In genomic region chr5:141634720-141635119, GRCh38 we compare ENCODE assay signal across 10 cellular contexts. TPM values are rescaled to one million over a fixed set of nuclear protein-coding genes. Genes with fewer than 3 reads are reported as not detected.
A peak's percentile ranks its signal among the peaks of the same experiment; 100 is the strongest.
DNase-seq lines count a peak whose midpoint lies in the region; ATAC-seq and TF ChIP-seq lines count a peak whose summit lies in the region.
"Had no signal": no experiment of that assay in that cellular context is flagged by ENCODE, and none has a peak within 500 bp of the region (broad histone marks: within the 10 kb centered on the region; RNA-seq: fewer than 3 reads in every experiment).

No MANE protein-coding gene starts in this region.

- intact Hi-C loops in PC-3 (cut with micrococcal nuclease) = no loop called here
- intact Hi-C loops in prostate gland (cut with DNase I) = no loop called here

- TF ChIP-seq CTCF in PC-3 (conservative IDR thresholded peaks at IDR 0.05; ENCODE audit: low read depth, low read length) (no peak), smooth muscle cell (IDR thresholded peaks at IDR 0.05; ENCODE audit: borderline replicate concordance, insufficient read depth, poor library complexity, severe bottlenecking) (no peak), prostate gland (IDR thresholded peaks at IDR 0.05) (no peak)

- no peak for DNase-seq in activated naive CD4-positive, alpha-beta T cell treated with anti-CD3 and anti-CD28 coated beads, Interleukin-2, amount 10 ng/mL, durations not matched to agents 7 days and 5 days
- no peak for DNase-seq in activated naive CD4-positive, alpha-beta T cell treated with Interleukin-2 at 50 U/mL for 16 hours
- no peak for DNase-seq in PC-3
- no peak for DNase-seq in central memory CD8-positive, alpha-beta T cell (ENCODE audit: low spot score in 2 of 2)
- no peak for DNase-seq in smooth muscle cell (lab: John Stamatoyannopoulos, UW; ENCODE audit: unreplicated experiment)
- no peak for DNase-seq in SIG-M5 (lab: John Stamatoyannopoulos, UW)
- DNase-seq in prostate gland (ENCODE audit: low spot score) = no peak
- DNase-seq: psoas muscle; stimulated activated CD4-positive, alpha-beta T cell treated with anti-CD3 and anti-CD28 coated beads, Interleukin-2, amount 100 ng/mL, for 24 hours had no signal

- H3K79me2 ChIP-seq in PC-3 (ENCODE audit: low read length) (peaks cover 50% of the 10 kb centered on the region), smooth muscle cell (ENCODE audit: low read depth) (peaks cover 65% of the 10 kb centered on the region)

- H3K9ac ChIP-seq in PC-3 (ENCODE audit: low read length) (no peak overlapping the region), smooth muscle cell (ENCODE audit: low read depth) (no peak overlapping the region)

- no peak for TF ChIP-seq POLR2A in prostate gland (IDR thresholded peaks at IDR 0.05)

- H3K36me3 ChIP-seq in PC-3 (ENCODE audit: low read depth, low read length) (no peaks in the 10 kb centered on the region), smooth muscle cell (ENCODE audit: low read depth) (no peaks in the 10 kb centered on the region), prostate gland (no peaks in the 10 kb centered on the region)

- peaks cover 6% of the 10 kb centered on the region; the same call in 1 of the 2 replicates for H4K20me1 ChIP-seq in PC-3 (ENCODE audit: low read length)
- H4K20me1 ChIP-seq in smooth muscle cell (ENCODE audit: low read depth) = peaks cover 68% of the 10 kb centered on the region

- BruUV-seq in PC-3 (replicated peaks; lab: Mats Ljungman, UMichigan) = no TSS peak

- no peaks in the 10 kb centered on the region for H3K27me3 Mint-ChIP-seq in activated naive CD4-positive, alpha-beta T cell treated with anti-CD3 and anti-CD28 coated beads, Interleukin-2, amount 10 ng/mL, durations not matched to agents 7 days and 5 days
- H3K27me3 Mint-ChIP-seq in central memory CD8-positive, alpha-beta T cell = no peaks in the 10 kb centered on the region

- 89% methylated on average over 6 of the region's 6 CpGs for WGBS in smooth muscle cell (ENCODE audit: low lambda C conversion rate)
- 98% methylated on average over 6 of the region's 6 CpGs for WGBS in prostate gland

- H2AFZ ChIP-seq in PC-3 (ENCODE audit: low read length) (no peak overlapping the region), smooth muscle cell (ENCODE audit: low read depth) (no peak overlapping the region)

- H3K4me3 Mint-ChIP-seq in activated naive CD4-positive, alpha-beta T cell treated with anti-CD3 and anti-CD28 coated beads, Interleukin-2, amount 10 ng/mL, durations not matched to agents 7 days and 5 days = peak overlapping the region; percentile 94
- peak overlapping the region; percentile 84 for H3K4me3 Mint-ChIP-seq in central memory CD8-positive, alpha-beta T cell

- H3K9me3 Mint-ChIP-seq in activated naive CD4-positive, alpha-beta T cell treated with anti-CD3 and anti-CD28 coated beads, Interleukin-2, amount 10 ng/mL, durations not matched to agents 7 days and 5 days = no peaks in the 10 kb centered on the region
- H3K9me3 Mint-ChIP-seq in central memory CD8-positive, alpha-beta T cell = no peaks in the 10 kb centered on the region

- no peak overlapping the region for H3K27ac ChIP-seq in PC-3 (ENCODE audit: low read length)
- H3K27ac ChIP-seq in smooth muscle cell (ENCODE audit: low read depth) = no peak overlapping the region
- no peak overlapping the region for H3K27ac ChIP-seq in prostate gland
- H3K27ac ChIP-seq: psoas muscle had no signal

- no peaks in the 10 kb centered on the region for H3K9me3 ChIP-seq in PC-3 (ENCODE audit: low read length)
- H3K9me3 ChIP-seq in smooth muscle cell (replicated peaks; ENCODE audit: low read depth) = no peaks in the 10 kb centered on the region
- no peaks in the 10 kb centered on the region for H3K9me3 ChIP-seq in prostate gland
- H3K9me3 ChIP-seq: psoas muscle had no signal

- H3K9me2 ChIP-seq in PC-3 (replicated peaks; ENCODE audit: low read length) = no peaks in the 10 kb centered on the region

- H3K36me3 Mint-ChIP-seq in activated naive CD4-positive, alpha-beta T cell treated with anti-CD3 and anti-CD28 coated beads, Interleukin-2, amount 10 ng/mL, durations not matched to agents 7 days and 5 days = peaks cover 29% of the 10 kb centered on the region
- peaks cover 8% of the 10 kb centered on the region for H3K36me3 Mint-ChIP-seq in central memory CD8-positive, alpha-beta T cell (ENCODE audit: insufficient read depth)

- no peaks in the 10 kb centered on the region for H3F3A ChIP-seq in PC-3 (ENCODE audit: low read length, unreplicated experiment)
- no peaks in the 10 kb centered on the region for H3F3A ChIP-seq in smooth muscle cell (ENCODE audit: low read depth)

- H3K4me3 ChIP-seq in PC-3 (ENCODE audit: low read length) (peak overlapping the region; percentile 98; the same call in 1 of the 2 replicates), smooth muscle cell (no peak overlapping the region), prostate gland (no peak overlapping the region)

- H3K27ac Mint-ChIP-seq in activated naive CD4-positive, alpha-beta T cell treated with anti-CD3 and anti-CD28 coated beads, Interleukin-2, amount 10 ng/mL, durations not matched to agents 7 days and 5 days = no peak overlapping the region
- H3K27ac Mint-ChIP-seq in central memory CD8-positive, alpha-beta T cell (ENCODE audit: low read depth) = peak overlapping the region; percentile 88

- H3K27me3 ChIP-seq in PC-3 (ENCODE audit: low read length) (no peaks in the 10 kb centered on the region), smooth muscle cell (ENCODE audit: low read depth) (no peaks in the 10 kb centered on the region), prostate gland (replicated peaks; ENCODE audit: insufficient read depth) (no peaks in the 10 kb centered on the region)

- POLR2A ChIA-PET in PC-3 (lab: Charles Lee; ENCODE audit: unreplicated experiment) = no interaction called here

- no peak for ATAC-seq in PC-3
- ATAC-seq in central memory CD8-positive, alpha-beta T cell (replicated peaks; ENCODE audit: extremely low read depth, poor library complexity, severe bottlenecking) = no peak
- ATAC-seq in HG02885 (IDR thresholded peaks at IDR 0.05; ENCODE audit: poor library complexity, unreplicated experiment) = no peak
- ATAC-seq: psoas muscle had no signal

- H3K4me2 ChIP-seq in PC-3 (ENCODE audit: low read length) = peak overlapping the region; percentile 94
- peak overlapping the region; percentile 99 for H3K4me2 ChIP-seq in smooth muscle cell

- CTCF ChIA-PET in activated naive CD4-positive, alpha-beta T cell treated with anti-CD3 and anti-CD28 coated beads, Interleukin-2, amount 10 ng/mL, durations not matched to agents 7 days and 5 days (lab: Charles Lee) = interaction anchor here (1.0 to 5.8 kb wide), 6 partner anchors 8 to 77 kb away, joined by 5 to 46 read pairs (median 8); partner anchors contain the start of gene DIAPH1
- CTCF ChIA-PET in PC-3 (lab: Charles Lee) = interaction anchor here (0.8 kb wide), 1 partner anchor 42 kb away, joined by 3 read pairs; no protein-coding TSS in a partner anchor

- peaks cover 36% of the 10 kb centered on the region for H3K4me1 Mint-ChIP-seq in activated naive CD4-positive, alpha-beta T cell treated with anti-CD3 and anti-CD28 coated beads, Interleukin-2, amount 10 ng/mL, durations not matched to agents 7 days and 5 days
- H3K4me1 Mint-ChIP-seq in central memory CD8-positive, alpha-beta T cell = peaks cover 33% of the 10 kb centered on the region

- H3K4me1 ChIP-seq in PC-3 (ENCODE audit: insufficient read depth, low read length) = peaks cover 29% of the 10 kb centered on the region
- peaks cover 16% of the 10 kb centered on the region for H3K4me1 ChIP-seq in smooth muscle cell (ENCODE audit: low read depth)
- peaks cover 13% of the 10 kb centered on the region for H3K4me1 ChIP-seq in prostate gland (replicated peaks)

RNA-seq across cellular contexts. Expression of gene HDAC3, which starts 1.9 kb away (rescaled TPM):
- 66.8 and 82.9 TPM in 2 replicates for total RNA-seq in PC-3 (2014; rRNA removed)
- 47.4 and 50.2 TPM in 2 replicates for total RNA-seq in smooth muscle cell
- 66.9 and 79.8 TPM in 2 replicates for polyA plus RNA-seq in smooth muscle cell
- 10 to 100 TPM; 54.9 to 74.6 TPM for total RNA-seq in prostate gland

RNA-seq across cellular contexts. Expression of gene RELL2, which starts 2.1 kb away (rescaled TPM):
- total RNA-seq in PC-3 (2014; rRNA removed) (4.1 and 5.6 TPM in 2 replicates), smooth muscle cell (2.6 and 4.2 TPM in 2 replicates), prostate gland (1 to 10 TPM; 3.9 to 7.2 TPM)
- polyA plus RNA-seq in smooth muscle cell = 7.4 and 8.7 TPM in 2 replicates

RNA-seq across cellular contexts. Expression of gene DIAPH1, which starts 15.9 kb away (rescaled TPM):
- total RNA-seq in PC-3 (2014; rRNA removed) (51.9 and 106 TPM in 2 replicates), smooth muscle cell (25.2 and 26.7 TPM in 2 replicates), prostate gland (10 to 100 TPM; 34.8 to 57.7 TPM)
- 15.4 and 34.7 TPM in 2 replicates for polyA plus RNA-seq in smooth muscle cell

RNA-seq across cellular contexts. Expression of gene FCHSD1, which starts 16.5 kb away (rescaled TPM):
- total RNA-seq in PC-3 (2014; rRNA removed) = 17.2 and 22.7 TPM in 2 replicates
- total RNA-seq in smooth muscle cell = 15.6 and 16.4 TPM in 2 replicates
- 15.7 and 35.8 TPM in 2 replicates for polyA plus RNA-seq in smooth muscle cell
- 10 to 100 TPM; 24.9 to 30.2 TPM for total RNA-seq in prostate gland

RNA-seq across cellular contexts. Expression of gene ARAP3, which starts 47.3 kb away (rescaled TPM):
- 7.1 and 14.2 TPM in 2 replicates for total RNA-seq in PC-3 (2014; rRNA removed)
- total RNA-seq in smooth muscle cell = 4.7 and 9.4 TPM in 2 replicates
- 11.1 and 12.9 TPM in 2 replicates for polyA plus RNA-seq in smooth muscle cell
- total RNA-seq in prostate gland = 1 to 10 TPM; 4.0 to 8.4 TPM
